Comparison of ENCODE assay signal across 16 cellular contexts in the genomic region with DNA sequence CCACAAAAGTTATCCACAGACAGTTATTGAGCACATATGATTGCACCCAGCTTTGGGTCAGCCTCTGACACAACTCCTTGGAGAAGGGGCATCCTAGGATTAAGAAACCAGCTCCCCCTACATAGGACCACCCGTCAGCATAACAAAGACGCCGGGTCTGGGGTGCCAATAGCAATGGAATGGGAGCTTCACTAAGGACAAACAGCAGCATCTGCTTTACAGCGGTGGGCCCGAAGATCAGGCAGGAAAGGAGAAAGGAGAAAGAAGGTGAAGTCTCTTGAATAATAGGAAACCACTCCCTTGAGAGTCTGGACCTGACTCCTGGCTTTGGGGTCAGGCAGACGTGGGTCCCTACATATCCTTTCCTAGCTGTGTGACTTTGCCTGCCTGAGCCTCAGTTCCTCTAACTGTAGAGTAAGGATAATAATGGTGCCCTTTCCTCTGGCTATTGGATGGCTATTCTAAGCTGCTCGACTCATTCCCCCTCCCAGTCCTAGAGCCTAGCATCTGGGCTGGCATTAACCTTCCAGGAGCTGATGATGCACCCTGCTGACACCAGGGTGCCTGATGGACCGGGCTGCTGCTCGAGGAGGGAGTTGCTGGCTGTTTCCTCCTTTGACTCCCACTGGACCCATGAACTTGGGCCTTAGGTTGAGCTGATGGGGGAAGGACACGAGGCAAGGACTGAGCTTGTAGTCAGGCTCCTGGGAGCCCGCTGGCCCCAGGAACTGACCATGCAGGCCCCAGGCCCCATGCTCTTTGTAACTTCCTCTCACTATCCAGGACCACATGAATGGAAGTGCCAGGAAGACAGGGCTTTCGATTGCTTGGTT.
"Had no signal": no experiment of that assay in that cellular context is flagged by ENCODE, and none has a peak within 500 bp of the region (broad histone marks: within the 10 kb centered on the region; RNA-seq: fewer than 3 reads in every experiment).

No MANE protein-coding gene starts in this region.

- H3K4me3 Mint-ChIP-seq: activated B cell treated with CpG ODN at 0.5 μM for 24 hours; activated T-helper 17 cell treated with anti-CD3 and anti-CD28 coated beads, Interleukin-2, amount 50 U/mL, for 72 hours; effector memory CD8-positive, alpha-beta T cell; natural killer cell treated with Interleukin-12 subunit alpha and Interleukin-12 subunit beta and Interleukin-15 and Interleukin-18, amount 100 ng/mL, for 72 hours; stimulated activated naive CD8-positive, alpha-beta T cell treated with anti-CD3 and anti-CD28 coated beads, Interleukin-15, Interleukin-2, amounts not matched to agents 100 ng/mL and 50 ng/mL, for 24 hours had no signal

- H3K36me3 Mint-ChIP-seq: natural killer cell treated with Interleukin-12 subunit alpha and Interleukin-12 subunit beta and Interleukin-15 and Interleukin-18, amount 100 ng/mL, for 72 hours had no signal

- H3K27ac Mint-ChIP-seq: activated B cell treated with CpG ODN at 0.5 μM for 24 hours; activated T-helper 17 cell treated with anti-CD3 and anti-CD28 coated beads, Interleukin-2, amount 50 U/mL, for 72 hours; natural killer cell treated with Interleukin-12 subunit alpha and Interleukin-12 subunit beta and Interleukin-15 and Interleukin-18, amount 100 ng/mL, for 72 hours; stimulated activated naive CD8-positive, alpha-beta T cell treated with anti-CD3 and anti-CD28 coated beads, Interleukin-15, Interleukin-2, amounts not matched to agents 100 ng/mL and 50 ng/mL, for 24 hours had no signal

- H3K9me3 Mint-ChIP-seq: activated B cell treated with CpG ODN at 0.5 μM for 24 hours; activated T-helper 17 cell treated with anti-CD3 and anti-CD28 coated beads, Interleukin-2, amount 50 U/mL, for 72 hours; effector memory CD8-positive, alpha-beta T cell; natural killer cell treated with Interleukin-12 subunit alpha and Interleukin-12 subunit beta and Interleukin-15 and Interleukin-18, amount 100 ng/mL, for 72 hours; stimulated activated naive CD8-positive, alpha-beta T cell treated with anti-CD3 and anti-CD28 coated beads, Interleukin-15, Interleukin-2, amounts not matched to agents 100 ng/mL and 50 ng/mL, for 24 hours had no signal

- H3K36me3 ChIP-seq: thoracic aorta had no signal

- H3K4me1 ChIP-seq: body of pancreas, psoas muscle had no signal

- DNase-seq: activated B cell treated with CpG ODN at 0.5 μM for 24 hours; activated CD4-positive, alpha-beta T cell treated with anti-CD3 and anti-CD28 coated beads, Interleukin-2, amount 50 U/mL, for 1 hour; activated naive CD4-positive, alpha-beta T cell treated with anti-CD3 and anti-CD28 coated beads, Interleukin-2, amount 50 U/mL, for 16 hours; amniotic stem cell; body of pancreas; central memory CD4-positive, alpha-beta T cell; effector memory CD8-positive, alpha-beta T cell; hippocampal formation; nucleus accumbens; stimulated activated CD4-positive, alpha-beta T cell treated with anti-CD3 and anti-CD28 coated beads, Interleukin-4, amount 100 ng/mL, for 1 hour; T-helper 2 cell had no signal

- H3K4me3 ChIP-seq: body of pancreas, psoas muscle, thoracic aorta had no signal

- H3K27me3 ChIP-seq: body of pancreas had no signal

- H3K27ac ChIP-seq: body of pancreas, psoas muscle, thoracic aorta had no signal

- ATAC-seq: activated T-helper 17 cell treated with anti-CD3 and anti-CD28 coated beads, Interleukin-2, amount 50 U/mL, for 72 hours; body of pancreas; effector memory CD8-positive, alpha-beta T cell; natural killer cell treated with Interleukin-12 subunit alpha and Interleukin-12 subunit beta and Interleukin-15 and Interleukin-18, amount 100 ng/mL, for 72 hours; psoas muscle had no signal

- H3K27me3 Mint-ChIP-seq: activated T-helper 17 cell treated with anti-CD3 and anti-CD28 coated beads, Interleukin-2, amount 50 U/mL, for 72 hours; stimulated activated naive CD8-positive, alpha-beta T cell treated with anti-CD3 and anti-CD28 coated beads, Interleukin-15, Interleukin-2, amounts not matched to agents 100 ng/mL and 50 ng/mL, for 24 hours had no signal

- H3K9me3 ChIP-seq: body of pancreas, psoas muscle, thoracic aorta had no signal
